In the genomic region with DNA sequence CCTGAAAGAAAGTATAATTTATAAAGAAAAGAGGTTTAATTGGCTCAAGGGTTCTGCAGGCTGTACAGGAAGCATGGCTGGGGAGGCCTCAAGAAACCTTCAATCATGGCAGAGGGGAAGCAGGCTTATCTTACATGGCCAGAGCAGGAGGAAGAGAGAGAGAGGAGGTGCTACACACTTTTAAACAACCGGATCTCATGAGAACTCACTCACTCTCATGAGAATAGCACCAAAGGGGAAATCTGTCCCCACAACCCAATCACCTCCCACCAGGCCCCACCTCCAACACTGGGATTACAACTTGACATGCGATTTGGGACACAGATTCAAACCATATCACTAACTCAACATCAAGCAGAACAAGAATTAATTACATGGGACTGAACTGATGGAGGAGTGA, we compare ENCODE assay signal across 2 cellular contexts.
TF ChIP-seq lines count a peak whose summit lies in the region.

No MANE protein-coding gene starts in this region.

TF ChIP-seq in K562, 482 proteins besides CTCF, POLR2A, EP300 and RAD21 (continued from another document and continues in another):
- no peak for TF ChIP-seq NELFE (IDR thresholded peaks at IDR 0.05; ENCODE audit: insufficient read depth, insufficient read length)
- TF ChIP-seq PHTF2 (CRISPR knock-in tag; IDR thresholded peaks at IDR 0.05), result no peak
- TF ChIP-seq, protein P1, sequence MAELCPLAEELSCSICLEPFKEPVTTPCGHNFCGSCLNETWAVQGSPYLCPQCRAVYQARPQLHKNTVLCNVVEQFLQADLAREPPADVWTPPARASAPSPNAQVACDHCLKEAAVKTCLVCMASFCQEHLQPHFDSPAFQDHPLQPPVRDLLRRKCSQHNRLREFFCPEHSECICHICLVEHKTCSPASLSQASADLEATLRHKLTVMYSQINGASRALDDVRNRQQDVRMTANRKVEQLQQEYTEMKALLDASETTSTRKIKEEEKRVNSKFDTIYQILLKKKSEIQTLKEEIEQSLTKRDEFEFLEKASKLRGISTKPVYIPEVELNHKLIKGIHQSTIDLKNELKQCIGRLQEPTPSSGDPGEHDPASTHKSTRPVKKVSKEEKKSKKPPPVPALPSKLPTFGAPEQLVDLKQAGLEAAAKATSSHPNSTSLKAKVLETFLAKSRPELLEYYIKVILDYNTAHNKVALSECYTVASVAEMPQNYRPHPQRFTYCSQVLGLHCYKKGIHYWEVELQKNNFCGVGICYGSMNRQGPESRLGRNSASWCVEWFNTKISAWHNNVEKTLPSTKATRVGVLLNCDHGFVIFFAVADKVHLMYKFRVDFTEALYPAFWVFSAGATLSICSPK (IDR thresholded peaks at IDR 0.05; ENCODE audit: borderline replicate concordance), result no peak
- TF ChIP-seq CBX3 (IDR thresholded peaks at IDR 0.05; ENCODE audit: borderline replicate concordance in 1 of 2, low read length in 2 of 2), result peak in 1 of 2 experiments; percentile 74; a peak in 1 of 3 replicates
- TF ChIP-seq, protein P2, sequence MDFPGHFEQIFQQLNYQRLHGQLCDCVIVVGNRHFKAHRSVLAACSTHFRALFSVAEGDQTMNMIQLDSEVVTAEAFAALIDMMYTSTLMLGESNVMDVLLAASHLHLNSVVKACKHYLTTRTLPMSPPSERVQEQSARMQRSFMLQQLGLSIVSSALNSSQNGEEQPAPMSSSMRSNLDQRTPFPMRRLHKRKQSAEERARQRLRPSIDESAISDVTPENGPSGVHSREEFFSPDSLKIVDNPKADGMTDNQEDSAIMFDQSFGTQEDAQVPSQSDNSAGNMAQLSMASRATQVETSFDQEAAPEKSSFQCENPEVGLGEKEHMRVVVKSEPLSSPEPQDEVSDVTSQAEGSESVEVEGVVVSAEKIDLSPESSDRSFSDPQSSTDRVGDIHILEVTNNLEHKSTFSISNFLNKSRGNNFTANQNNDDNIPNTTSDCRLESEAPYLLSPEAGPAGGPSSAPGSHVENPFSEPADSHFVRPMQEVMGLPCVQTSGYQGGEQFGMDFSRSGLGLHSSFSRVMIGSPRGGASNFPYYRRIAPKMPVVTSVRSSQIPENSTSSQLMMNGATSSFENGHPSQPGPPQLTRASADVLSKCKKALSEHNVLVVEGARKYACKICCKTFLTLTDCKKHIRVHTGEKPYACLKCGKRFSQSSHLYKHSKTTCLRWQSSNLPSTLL (IDR thresholded peaks at IDR 0.05), result no peak
- TF ChIP-seq KDM2B (CRISPR knock-in tag; IDR thresholded peaks at IDR 0.05), result no peak
- no peak for TF ChIP-seq TAF9B (IDR thresholded peaks at IDR 0.05; ENCODE audit: partially characterized antibody)
- TF ChIP-seq, protein P3, sequence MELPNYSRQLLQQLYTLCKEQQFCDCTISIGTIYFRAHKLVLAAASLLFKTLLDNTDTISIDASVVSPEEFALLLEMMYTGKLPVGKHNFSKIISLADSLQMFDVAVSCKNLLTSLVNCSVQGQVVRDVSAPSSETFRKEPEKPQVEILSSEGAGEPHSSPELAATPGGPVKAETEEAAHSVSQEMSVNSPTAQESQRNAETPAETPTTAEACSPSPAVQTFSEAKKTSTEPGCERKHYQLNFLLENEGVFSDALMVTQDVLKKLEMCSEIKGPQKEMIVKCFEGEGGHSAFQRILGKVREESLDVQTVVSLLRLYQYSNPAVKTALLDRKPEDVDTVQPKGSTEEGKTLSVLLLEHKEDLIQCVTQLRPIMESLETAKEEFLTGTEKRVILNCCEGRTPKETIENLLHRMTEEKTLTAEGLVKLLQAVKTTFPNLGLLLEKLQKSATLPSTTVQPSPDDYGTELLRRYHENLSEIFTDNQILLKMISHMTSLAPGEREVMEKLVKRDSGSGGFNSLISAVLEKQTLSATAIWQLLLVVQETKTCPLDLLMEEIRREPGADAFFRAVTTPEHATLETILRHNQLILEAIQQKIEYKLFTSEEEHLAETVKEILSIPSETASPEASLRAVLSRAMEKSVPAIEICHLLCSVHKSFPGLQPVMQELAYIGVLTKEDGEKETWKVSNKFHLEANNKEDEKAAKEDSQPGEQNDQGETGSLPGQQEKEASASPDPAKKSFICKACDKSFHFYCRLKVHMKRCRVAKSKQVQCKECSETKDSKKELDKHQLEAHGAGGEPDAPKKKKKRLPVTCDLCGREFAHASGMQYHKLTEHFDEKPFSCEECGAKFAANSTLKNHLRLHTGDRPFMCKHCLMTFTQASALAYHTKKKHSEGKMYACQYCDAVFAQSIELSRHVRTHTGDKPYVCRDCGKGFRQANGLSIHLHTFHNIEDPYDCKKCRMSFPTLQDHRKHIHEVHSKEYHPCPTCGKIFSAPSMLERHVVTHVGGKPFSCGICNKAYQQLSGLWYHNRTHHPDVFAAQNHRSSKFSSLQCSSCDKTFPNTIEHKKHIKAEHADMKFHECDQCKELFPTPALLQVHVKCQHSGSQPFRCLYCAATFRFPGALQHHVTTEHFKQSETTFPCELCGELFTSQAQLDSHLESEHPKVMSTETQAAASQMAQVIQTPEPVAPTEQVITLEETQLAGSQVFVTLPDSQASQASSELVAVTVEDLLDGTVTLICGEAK (IDR thresholded peaks at IDR 0.05), result peak; percentile 65
- TF ChIP-seq, protein P3 (CRISPR knock-in tag; IDR thresholded peaks at IDR 0.05), result no peak
- no peak for TF ChIP-seq HMG20A (CRISPR knock-in tag; conservative IDR thresholded peaks at IDR 0.05)
- TF ChIP-seq ZNF583 (CRISPR knock-in tag; IDR thresholded peaks at IDR 0.05), result no peak
- TF ChIP-seq NR2C1 (IDR thresholded peaks at IDR 0.05), result 0 out of 2 replicates have a peak, but pooled peaks have one; percentile 23
- TF ChIP-seq NR2C1 (tag; IDR thresholded peaks at IDR 0.05), result no peak
- peak; percentile 100 for TF ChIP-seq ZNF766 (CRISPR knock-in tag; conservative IDR thresholded peaks at IDR 0.05)

TF ChIP-seq in SK-N-SH treated with all-trans-retinoic acid at 6 μM for 48 hours, 23 proteins besides CTCF, POLR2A, EP300 and RAD21 (continued from another document):
- TF ChIP-seq, protein P4, sequence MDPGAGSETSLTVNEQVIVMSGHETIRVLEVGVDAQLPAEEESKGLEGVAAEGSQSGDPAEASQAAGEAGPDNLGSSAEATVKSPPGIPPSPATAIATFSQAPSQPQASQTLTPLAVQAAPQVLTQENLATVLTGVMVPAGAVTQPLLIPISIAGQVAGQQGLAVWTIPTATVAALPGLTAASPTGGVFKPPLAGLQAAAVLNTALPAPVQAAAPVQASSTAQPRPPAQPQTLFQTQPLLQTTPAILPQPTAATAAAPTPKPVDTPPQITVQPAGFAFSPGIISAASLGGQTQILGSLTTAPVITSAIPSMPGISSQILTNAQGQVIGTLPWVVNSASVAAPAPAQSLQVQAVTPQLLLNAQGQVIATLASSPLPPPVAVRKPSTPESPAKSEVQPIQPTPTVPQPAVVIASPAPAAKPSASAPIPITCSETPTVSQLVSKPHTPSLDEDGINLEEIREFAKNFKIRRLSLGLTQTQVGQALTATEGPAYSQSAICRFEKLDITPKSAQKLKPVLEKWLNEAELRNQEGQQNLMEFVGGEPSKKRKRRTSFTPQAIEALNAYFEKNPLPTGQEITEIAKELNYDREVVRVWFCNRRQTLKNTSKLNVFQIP (CRISPR knock-in tag; IDR thresholded peaks at IDR 0.05; ENCODE audit: borderline replicate concordance, low read depth), result no peak
- TF ChIP-seq SNAI2 (CRISPR knock-in tag; IDR thresholded peaks at IDR 0.05) (no peak), TOX (CRISPR knock-in tag; IDR thresholded peaks at IDR 0.05; ENCODE audit: borderline replicate concordance) (no peak)
